33 cellular contexts compared by ENCODE assay signal in the genomic region with DNA sequence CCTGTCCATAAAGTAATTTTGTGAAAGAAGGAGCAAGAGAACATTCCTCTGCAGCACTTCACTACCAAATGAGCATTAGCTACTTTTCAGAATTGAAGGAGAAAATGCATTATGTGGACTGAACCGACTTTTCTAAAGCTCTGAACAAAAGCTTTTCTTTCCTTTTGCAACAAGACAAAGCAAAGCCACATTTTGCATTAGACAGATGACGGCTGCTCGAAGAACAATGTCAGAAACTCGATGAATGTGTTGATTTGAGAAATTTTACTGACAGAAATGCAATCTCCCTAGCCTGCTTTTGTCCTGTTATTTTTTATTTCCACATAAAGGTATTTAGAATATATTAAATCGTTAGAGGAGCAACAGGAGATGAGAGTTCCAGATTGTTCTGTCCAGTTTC. TPM values are rescaled to one million over a fixed set of nuclear protein-coding genes. Genes with fewer than 3 reads are reported as not detected.
"Had no signal": no experiment of that assay in that cellular context is flagged by ENCODE, and none has a peak within 500 bp of the region (broad histone marks: within the 10 kb centered on the region; RNA-seq: fewer than 3 reads in every experiment).

No MANE protein-coding gene starts in this region.

- H3K9me3 ChIP-seq: ascending aorta, esophagus squamous epithelium, gastroesophageal sphincter, heart right ventricle had no signal

- H3K27me3 ChIP-seq: ascending aorta, brain microvascular endothelial cell, dorsolateral prefrontal cortex, esophagus squamous epithelium, gastroesophageal sphincter, heart right ventricle had no signal

- H3K36me3 Mint-ChIP-seq: activated CD4-positive, alpha-beta memory T cell treated with anti-CD3 and anti-CD28 coated beads for 36 hours; activated CD8-positive, alpha-beta memory T cell treated with anti-CD3 and anti-CD28 coated beads, Interleukin-2, amount 10 ng/mL, durations not matched to agents 7 days and 5 days; activated naive CD4-positive, alpha-beta T cell treated with anti-CD3 and anti-CD28 coated beads, Interleukin-2, amount 10 ng/mL, durations not matched to agents 7 days and 5 days; activated naive CD4-positive, alpha-beta T cell treated with anti-CD3 and anti-CD28 coated beads, Interleukin-2, amount 50 U/mL, for 72 hours; activated naive CD8-positive, alpha-beta T cell treated with anti-CD3 and anti-CD28 coated beads, Interleukin-2, amount 10 ng/mL, durations not matched to agents 7 days and 5 days had no signal

- H3K4me3 ChIP-seq: ascending aorta, coronary artery, esophagus squamous epithelium, gastroesophageal sphincter, heart right ventricle had no signal

- DNase-seq: activated CD4-positive, alpha-beta memory T cell treated with anti-CD3 and anti-CD28 coated beads for 36 hours; activated CD4-positive, alpha-beta T cell treated with anti-CD3 and anti-CD28 coated beads for 36 hours; activated CD4-positive, alpha-beta T cell treated with anti-CD3 and anti-CD28 coated beads, Interleukin-2, amount 10 ng/mL, durations not matched to agents 24 days and 14 days; activated CD4-positive, CD25-positive, alpha-beta regulatory T cell; activated CD4-positive, CD25-positive, alpha-beta regulatory T cell treated with anti-CD3 and anti-CD28 coated beads, Interleukin-2, amount 50 U/mL, for 72 hours; activated CD8-positive, alpha-beta memory T cell treated with anti-CD3 and anti-CD28 coated beads, Interleukin-2, amount 10 ng/mL, durations not matched to agents 7 days and 5 days; activated CD8-positive, alpha-beta memory T cell treated with anti-CD3 and anti-CD28 coated beads, Interleukin-2, amount 50 U/mL, for 4 hours; activated CD8-positive, alpha-beta T cell treated with anti-CD3 and anti-CD28 coated beads, Interleukin-2, amount 10 ng/mL, durations not matched to agents 7 days and 5 days; activated gamma-delta T cell; activated naive CD4-positive, alpha-beta T cell; activated naive CD4-positive, alpha-beta T cell treated with anti-CD3 and anti-CD28 coated beads, Interleukin-2, amount 10 ng/mL, durations not matched to agents 7 days and 5 days; activated naive CD8-positive, alpha-beta T cell treated with anti-CD3 and anti-CD28 coated beads, Interleukin-2, amount 10 ng/mL, durations not matched to agents 7 days and 5 days; activated T-cell treated with anti-CD3 and anti-CD28 coated beads for 4 hours; activated T-cell treated with anti-CD3 and anti-CD28 coated beads, Interleukin-2, amount 50 U/mL, for 24 hours; activated T-cell treated with anti-CD3 and anti-CD28 coated beads, Interleukin-2, amount 50 U/mL, for 72 hours; brain microvascular endothelial cell; dorsolateral prefrontal cortex; effector memory CD8-positive, alpha-beta T cell; esophagus squamous epithelium; foreskin melanocyte; heart right ventricle; T-helper 2 cell had no signal

- H3K4me1 Mint-ChIP-seq: activated CD4-positive, alpha-beta T cell treated with anti-CD3 and anti-CD28 coated beads for 36 hours; activated CD4-positive, alpha-beta T cell treated with anti-CD3 and anti-CD28 coated beads, Interleukin-2, amount 10 ng/mL, durations not matched to agents 24 days and 14 days; activated CD8-positive, alpha-beta memory T cell treated with anti-CD3 and anti-CD28 coated beads, Interleukin-2, amount 10 ng/mL, durations not matched to agents 7 days and 5 days; activated naive CD4-positive, alpha-beta T cell treated with anti-CD3 and anti-CD28 coated beads, Interleukin-2, amount 10 ng/mL, durations not matched to agents 7 days and 5 days; activated naive CD8-positive, alpha-beta T cell treated with anti-CD3 and anti-CD28 coated beads, Interleukin-2, amount 10 ng/mL, durations not matched to agents 7 days and 5 days; central memory CD8-positive, alpha-beta T cell had no signal

- H3K27me3 Mint-ChIP-seq: activated CD4-positive, alpha-beta memory T cell treated with anti-CD3 and anti-CD28 coated beads for 36 hours; activated CD4-positive, alpha-beta T cell treated with anti-CD3 and anti-CD28 coated beads, Interleukin-2, amount 10 ng/mL, durations not matched to agents 24 days and 14 days; activated CD8-positive, alpha-beta memory T cell treated with anti-CD3 and anti-CD28 coated beads, Interleukin-2, amount 10 ng/mL, durations not matched to agents 7 days and 5 days; activated naive CD4-positive, alpha-beta T cell treated with anti-CD3 and anti-CD28 coated beads, Interleukin-2, amount 10 ng/mL, durations not matched to agents 7 days and 5 days; activated naive CD8-positive, alpha-beta T cell treated with anti-CD3 and anti-CD28 coated beads, Interleukin-2, amount 10 ng/mL, durations not matched to agents 7 days and 5 days; dendritic cell treated with granulocyte-macrophage colony-stimulating factor and Interleukin-4, amounts not matched to agents 40 ng/mL and 50 ng/mL, for 4 days; effector memory CD8-positive, alpha-beta T cell had no signal

- ATAC-seq: activated CD4-positive, alpha-beta T cell treated with anti-CD3 and anti-CD28 coated beads for 36 hours; activated CD8-positive, alpha-beta memory T cell treated with anti-CD3 and anti-CD28 coated beads, Interleukin-2, amount 10 ng/mL, durations not matched to agents 7 days and 5 days; activated CD8-positive, alpha-beta T cell treated with anti-CD3 and anti-CD28 coated beads, Interleukin-2, amount 10 ng/mL, durations not matched to agents 7 days and 5 days; activated naive CD4-positive, alpha-beta T cell treated with anti-CD3 and anti-CD28 coated beads, Interleukin-2, amount 50 U/mL, for 72 hours; activated T-cell treated with anti-CD3 and anti-CD28 coated beads, Interleukin-2, amount 50 U/mL, for 72 hours; effector memory CD8-positive, alpha-beta T cell; gastroesophageal sphincter; heart right ventricle had no signal

- H3K27ac Mint-ChIP-seq: activated CD4-positive, alpha-beta memory T cell treated with anti-CD3 and anti-CD28 coated beads for 36 hours; activated CD4-positive, alpha-beta T cell treated with anti-CD3 and anti-CD28 coated beads for 36 hours; activated CD4-positive, alpha-beta T cell treated with anti-CD3 and anti-CD28 coated beads, Interleukin-2, amount 10 ng/mL, durations not matched to agents 24 days and 14 days; activated CD8-positive, alpha-beta memory T cell treated with anti-CD3 and anti-CD28 coated beads, Interleukin-2, amount 10 ng/mL, durations not matched to agents 7 days and 5 days; activated CD8-positive, alpha-beta T cell treated with anti-CD3 and anti-CD28 coated beads, Interleukin-2, amount 10 ng/mL, durations not matched to agents 7 days and 5 days; activated naive CD4-positive, alpha-beta T cell treated with anti-CD3 and anti-CD28 coated beads, Interleukin-2, amount 10 ng/mL, durations not matched to agents 7 days and 5 days; activated naive CD4-positive, alpha-beta T cell treated with anti-CD3 and anti-CD28 coated beads, Interleukin-2, amount 50 U/mL, for 72 hours; activated naive CD8-positive, alpha-beta T cell treated with anti-CD3 and anti-CD28 coated beads, Interleukin-2, amount 10 ng/mL, durations not matched to agents 7 days and 5 days; activated T-cell treated with anti-CD3 and anti-CD28 coated beads, Interleukin-2, amount 50 U/mL, for 24 hours; activated T-cell treated with anti-CD3 and anti-CD28 coated beads, Interleukin-2, amount 50 U/mL, for 72 hours; dendritic cell treated with granulocyte-macrophage colony-stimulating factor and Interleukin-4, amounts not matched to agents 40 ng/mL and 50 ng/mL, for 4 days; effector memory CD8-positive, alpha-beta T cell had no signal

- H3K9me3 Mint-ChIP-seq: activated CD4-positive, alpha-beta memory T cell treated with anti-CD3 and anti-CD28 coated beads for 36 hours; activated CD4-positive, alpha-beta T cell treated with anti-CD3 and anti-CD28 coated beads, Interleukin-2, amount 10 ng/mL, durations not matched to agents 24 days and 14 days; activated naive CD4-positive, alpha-beta T cell treated with anti-CD3 and anti-CD28 coated beads, Interleukin-2, amount 10 ng/mL, durations not matched to agents 7 days and 5 days; activated naive CD8-positive, alpha-beta T cell treated with anti-CD3 and anti-CD28 coated beads, Interleukin-2, amount 10 ng/mL, durations not matched to agents 7 days and 5 days; activated T-cell treated with anti-CD3 and anti-CD28 coated beads, Interleukin-2, amount 50 U/mL, for 24 hours; activated T-cell treated with anti-CD3 and anti-CD28 coated beads, Interleukin-2, amount 50 U/mL, for 72 hours; central memory CD8-positive, alpha-beta T cell; dendritic cell treated with granulocyte-macrophage colony-stimulating factor and Interleukin-4, amounts not matched to agents 40 ng/mL and 50 ng/mL, for 4 days had no signal

- H3K36me3 ChIP-seq: ascending aorta, brain microvascular endothelial cell, esophagus squamous epithelium, heart right ventricle had no signal

- H3K4me1 ChIP-seq: ascending aorta, esophagus squamous epithelium, gastroesophageal sphincter had no signal

- FAIRE-seq: bronchial epithelial cell, endothelial cell of umbilical vein had no signal

- H3K4me3 Mint-ChIP-seq: activated CD4-positive, alpha-beta memory T cell treated with anti-CD3 and anti-CD28 coated beads for 36 hours; activated CD4-positive, alpha-beta T cell treated with anti-CD3 and anti-CD28 coated beads for 36 hours; activated CD4-positive, alpha-beta T cell treated with anti-CD3 and anti-CD28 coated beads, Interleukin-2, amount 10 ng/mL, durations not matched to agents 24 days and 14 days; activated CD8-positive, alpha-beta memory T cell treated with anti-CD3 and anti-CD28 coated beads, Interleukin-2, amount 10 ng/mL, durations not matched to agents 7 days and 5 days; activated CD8-positive, alpha-beta T cell treated with anti-CD3 and anti-CD28 coated beads, Interleukin-2, amount 10 ng/mL, durations not matched to agents 7 days and 5 days; activated naive CD4-positive, alpha-beta T cell treated with anti-CD3 and anti-CD28 coated beads, Interleukin-2, amount 10 ng/mL, durations not matched to agents 7 days and 5 days; activated naive CD8-positive, alpha-beta T cell treated with anti-CD3 and anti-CD28 coated beads, Interleukin-2, amount 10 ng/mL, durations not matched to agents 7 days and 5 days; activated T-cell treated with anti-CD3 and anti-CD28 coated beads, Interleukin-2, amount 50 U/mL, for 24 hours; activated T-cell treated with anti-CD3 and anti-CD28 coated beads, Interleukin-2, amount 50 U/mL, for 72 hours; central memory CD8-positive, alpha-beta T cell; dendritic cell treated with granulocyte-macrophage colony-stimulating factor and Interleukin-4, amounts not matched to agents 40 ng/mL and 50 ng/mL, for 4 days; effector memory CD8-positive, alpha-beta T cell had no signal

- H3K27ac ChIP-seq: ascending aorta, brain microvascular endothelial cell, coronary artery, epithelial cell of prostate, esophagus squamous epithelium, gastroesophageal sphincter, heart right ventricle had no signal

RNA-seq across cellular contexts. Expression of gene AGTR1, which starts 44.4 kb away (rescaled TPM):
- total RNA-seq: activated CD4-positive, alpha-beta memory T cell treated with anti-CD3 and anti-CD28 coated beads for 36 hours; activated CD4-positive, alpha-beta T cell treated with anti-CD3 and anti-CD28 coated beads for 36 hours; activated CD4-positive, alpha-beta T cell treated with anti-CD3 and anti-CD28 coated beads, Interleukin-2, amount 10 ng/mL, durations not matched to agents 24 days and 14 days; activated CD8-positive, alpha-beta memory T cell treated with anti-CD3 and anti-CD28 coated beads for 36 hours; activated CD8-positive, alpha-beta memory T cell treated with anti-CD3 and anti-CD28 coated beads, Interleukin-2, amount 10 ng/mL, durations not matched to agents 7 days and 5 days; activated CD8-positive, alpha-beta T cell treated with anti-CD3 and anti-CD28 coated beads, Interleukin-2, amount 10 ng/mL, durations not matched to agents 7 days and 5 days; activated naive CD4-positive, alpha-beta T cell treated with anti-CD3 and anti-CD28 coated beads, Interleukin-2, amount 50 U/mL, for 72 hours; activated naive CD8-positive, alpha-beta T cell treated with anti-CD3 and anti-CD28 coated beads, Interleukin-2, amount 10 ng/mL, durations not matched to agents 7 days and 5 days; activated T-cell treated with anti-CD3 and anti-CD28 coated beads, Interleukin-2, amount 50 U/mL, for 72 hours; bronchial epithelial cell; endothelial cell of umbilical vein; T-helper 1 cell treated with Interleukin-12 subunit alpha and Interleukin-12 subunit beta and Interleukin-4 antibody, amounts not matched to agents 30 ng/mL and 1 ng/mL, for 36 hours had no signal
- polyA plus RNA-seq: endothelial cell of umbilical vein had no signal
